In genomic region chr1:70205076-70205436, GRCh38 we compare ENCODE assay signal across 1 cellular context.
TF ChIP-seq lines count a peak whose summit lies in the region.

No MANE protein-coding gene starts in this region.

TF ChIP-seq in K562, 482 proteins besides CTCF, POLR2A, EP300 and RAD21:
- TF ChIP-seq USF2 (CRISPR knock-in tag; IDR thresholded peaks at IDR 0.05) (no peak), STAT5B (CRISPR knock-in tag; IDR thresholded peaks at IDR 0.05) (no peak), MCM3 (IDR thresholded peaks at IDR 0.05) (no peak), ZNF431 (CRISPR knock-in tag; IDR thresholded peaks at IDR 0.05) (no peak), ZNF143 (CRISPR knock-in tag; IDR thresholded peaks at IDR 0.05) (peak; percentile 12; the same call in 1 of the 2 replicates), ETV1 (tag; conservative IDR thresholded peaks at IDR 0.05; ENCODE audit: low read depth) (no peak), ZNF586 (CRISPR knock-in tag; conservative IDR thresholded peaks at IDR 0.05) (no peak), CHD1 (IDR thresholded peaks at IDR 0.05; ENCODE audit: low read length) (peak; percentile 40), EWSR1 (IDR thresholded peaks at IDR 0.05; ENCODE audit: borderline replicate concordance, low read depth, partially characterized antibody) (no peak), MECOM (CRISPR knock-in tag; IDR thresholded peaks at IDR 0.05) (no peak), SRF (CRISPR knock-in tag; IDR thresholded peaks at IDR 0.05) (0 out of 4 replicates have a peak, but pooled peaks of 1 of the 2 experiments have one; percentile 8), SAP30 (IDR thresholded peaks at IDR 0.05; ENCODE audit: borderline replicate concordance, insufficient read depth, low read depth, low read length, poor library complexity, severe bottlenecking) (peak; percentile 67), EHMT2 (IDR thresholded peaks at IDR 0.05) (no peak), ZNF316 (IDR thresholded peaks at IDR 0.05) (no peak), RBM34 (IDR thresholded peaks at IDR 0.05; ENCODE audit: borderline replicate concordance, insufficient read depth, low read length) (no peak)
- TF ChIP-seq, protein P1, sequence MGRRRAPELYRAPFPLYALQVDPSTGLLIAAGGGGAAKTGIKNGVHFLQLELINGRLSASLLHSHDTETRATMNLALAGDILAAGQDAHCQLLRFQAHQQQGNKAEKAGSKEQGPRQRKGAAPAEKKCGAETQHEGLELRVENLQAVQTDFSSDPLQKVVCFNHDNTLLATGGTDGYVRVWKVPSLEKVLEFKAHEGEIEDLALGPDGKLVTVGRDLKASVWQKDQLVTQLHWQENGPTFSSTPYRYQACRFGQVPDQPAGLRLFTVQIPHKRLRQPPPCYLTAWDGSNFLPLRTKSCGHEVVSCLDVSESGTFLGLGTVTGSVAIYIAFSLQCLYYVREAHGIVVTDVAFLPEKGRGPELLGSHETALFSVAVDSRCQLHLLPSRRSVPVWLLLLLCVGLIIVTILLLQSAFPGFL (CRISPR knock-in tag; IDR thresholded peaks at IDR 0.05) = no peak
TF ChIP-seq in K562: peak in this region for 4.
